ENCODE assay signal across 8 cellular contexts in genomic region chr16:15055141-15056053, GRCh38. TPM values are rescaled to one million over a fixed set of nuclear protein-coding genes. Genes with fewer than 3 reads are reported as not detected.
A peak's percentile ranks its signal among the peaks of the same experiment; 100 is the strongest.
DNase-seq lines count a peak whose midpoint lies in the region; ATAC-seq and TF ChIP-seq lines count a peak whose summit lies in the region.

No MANE protein-coding gene starts in this region.

- peak; percentile 40 for TF ChIP-seq CTCF in activated CD8-positive, alpha-beta T cell treated with anti-CD3 and anti-CD28 coated beads for 36 hours (IDR thresholded peaks at IDR 0.05)

- peak overlapping the region; percentile 82 for H3K4me3 Mint-ChIP-seq in activated CD8-positive, alpha-beta T cell treated with anti-CD3 and anti-CD28 coated beads for 36 hours

- peak; percentile 49 for ATAC-seq in GM21786 (IDR thresholded peaks at IDR 0.05; ENCODE audit: unreplicated experiment)
- ATAC-seq in activated CD8-positive, alpha-beta T cell treated with anti-CD3 and anti-CD28 coated beads for 36 hours: peak; percentile 69

- no peaks in the 10 kb centered on the region for H3K9me3 ChIP-seq in Karpas-422 (ENCODE audit: low read length)

- 0 out of 2 replicates have a peak, but pooled peaks cover 3% of the 10 kb centered on the region for H4K20me1 ChIP-seq in Karpas-422 (ENCODE audit: insufficient read depth, low read depth, low read length)

- H3K27ac ChIP-seq in Karpas-422 (ENCODE audit: low read length): no peak overlapping the region

- CTCF ChIA-PET in activated CD8-positive, alpha-beta T cell treated with anti-CD3 and anti-CD28 coated beads for 36 hours (lab: Charles Lee): no interaction called here

- H3K4me2 ChIP-seq in Karpas-422 (ENCODE audit: low read depth, low read length, poor library complexity, severe bottlenecking): peak overlapping the region; percentile 86

- H3K27me3 ChIP-seq in Karpas-422 (ENCODE audit: low read length): no peaks in the 10 kb centered on the region

- DNase-seq in NCI-H524 (lab: John Stamatoyannopoulos, UW): peak; percentile 69 to 71
- no peak for DNase-seq in NCI-H524 treated with DMSO at 0.1 percent for 48 hours (lab: John Stamatoyannopoulos, UW)
- DNase-seq in Karpas-422: peak; percentile 87
- peak; percentile 79 for DNase-seq in activated CD8-positive, alpha-beta T cell treated with anti-CD3 and anti-CD28 coated beads for 36 hours
- DNase-seq in fibroblast of the conjunctiva (ENCODE audit: low read depth): peak; percentile 12
- peak; percentile 11 for DNase-seq in pons (ENCODE audit: low spot score)
- no peak for DNase-seq in NCI-H1048 (lab: John Stamatoyannopoulos, UW)

- H3K27me3 Mint-ChIP-seq in activated CD8-positive, alpha-beta T cell treated with anti-CD3 and anti-CD28 coated beads for 36 hours: no peaks in the 10 kb centered on the region

- peak overlapping the region; percentile 75 for H3K27ac Mint-ChIP-seq in activated CD8-positive, alpha-beta T cell treated with anti-CD3 and anti-CD28 coated beads for 36 hours

- H3K4me3 ChIP-seq in Karpas-422 (ENCODE audit: low read length): peak overlapping the region; percentile 85

- peaks cover 13% of the 10 kb centered on the region for H3K4me1 ChIP-seq in Karpas-422 (ENCODE audit: low read length)

- POLR2A ChIA-PET in activated CD8-positive, alpha-beta T cell treated with anti-CD3 and anti-CD28 coated beads for 36 hours (lab: Charles Lee): interaction anchor here (1.0 kb wide), 1 partner anchor 677 kb away, joined by 3 read pairs; no protein-coding TSS in a partner anchor

- peaks cover 5% of the 10 kb centered on the region for H3K36me3 Mint-ChIP-seq in activated CD8-positive, alpha-beta T cell treated with anti-CD3 and anti-CD28 coated beads for 36 hours (ENCODE audit: low read depth)

- peaks cover 19% of the 10 kb centered on the region for H3K4me1 Mint-ChIP-seq in activated CD8-positive, alpha-beta T cell treated with anti-CD3 and anti-CD28 coated beads for 36 hours (ENCODE audit: low read depth)

- no peaks in the 10 kb centered on the region for H3K79me2 ChIP-seq in Karpas-422 (ENCODE audit: low read length)

- H2AFZ ChIP-seq in Karpas-422 (ENCODE audit: low read length): peak overlapping the region; percentile 91

- H3K9me3 Mint-ChIP-seq in activated CD8-positive, alpha-beta T cell treated with anti-CD3 and anti-CD28 coated beads for 36 hours: no peaks in the 10 kb centered on the region

- intact Hi-C loops in activated CD8-positive, alpha-beta T cell treated with anti-CD3 and anti-CD28 coated beads for 36 hours (cut with micrococcal nuclease): no loop called here

- peak overlapping the region; percentile 79 for H3K9ac ChIP-seq in Karpas-422 (ENCODE audit: low read length)

- H3K36me3 ChIP-seq in Karpas-422 (ENCODE audit: insufficient read depth, low read length): peaks cover 16% of the 10 kb centered on the region; the same call in 1 of the 2 replicates

- H3K9me2 ChIP-seq in Karpas-422 (replicated peaks; ENCODE audit: insufficient read depth, low read length): no peaks in the 10 kb centered on the region

RNA-seq across cellular contexts. Expression of gene NTAN1, which starts 0.5 kb away (rescaled TPM):
- 16.0 and 18.4 TPM in 2 replicates for total RNA-seq in Karpas-422 (2014; rRNA removed; shearing (Covaris generic); ENCODE audit: low replicate concordance)
- total RNA-seq in activated CD8-positive, alpha-beta T cell treated with anti-CD3 and anti-CD28 coated beads for 36 hours: 10 to 100 TPM; 34.9 to 37.7 TPM

RNA-seq across cellular contexts. Expression of gene RRN3, which starts 38.7 kb away (rescaled TPM):
- total RNA-seq in Karpas-422 (2014; rRNA removed; shearing (Covaris generic); ENCODE audit: low replicate concordance): 21.7 and 36.0 TPM in 2 replicates
- 10 to 100 TPM; 30.3 to 33.0 TPM for total RNA-seq in activated CD8-positive, alpha-beta T cell treated with anti-CD3 and anti-CD28 coated beads for 36 hours

Comparison
In these comparisons a context has a peak if more than half of its experiments do, and no peak if none do; other contexts are left out.
1. DNase-seq: peak in NCI-H524 (2 of 2), Karpas-422 (single experiment), activated CD8-positive, alpha-beta T cell treated with anti-CD3 and anti-CD28 coated beads for 36 hours (single experiment), fibroblast of the conjunctiva (single experiment) and pons (single experiment); none in NCI-H524 treated with DMSO at 0.1 percent for 48 hours (single experiment) and NCI-H1048 (single experiment).